ENCODE assay signal across 14 cellular contexts in the genomic region with DNA sequence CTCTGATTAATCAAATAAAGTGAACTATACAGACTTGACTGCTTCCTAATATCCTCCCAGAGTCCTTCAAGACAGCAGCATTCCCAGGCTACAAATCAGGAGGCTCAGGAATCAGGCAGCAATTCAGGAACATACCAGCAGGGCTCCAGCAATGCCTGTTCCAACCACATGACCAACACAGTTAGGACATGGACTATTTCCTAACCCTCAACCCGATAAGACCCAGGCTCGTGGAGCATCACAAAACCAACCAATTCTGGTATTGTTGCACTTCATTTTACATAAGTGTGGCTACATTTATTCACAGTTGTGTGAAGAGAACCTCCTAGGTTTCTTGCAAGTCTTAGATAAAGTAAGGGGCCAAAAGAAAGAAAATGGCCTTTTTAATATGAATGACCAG.
DNase-seq lines count a peak whose midpoint lies in the region; ATAC-seq, FAIRE-seq and TF ChIP-seq lines count a peak whose summit lies in the region.
"Had no signal": no experiment of that assay in that cellular context is flagged by ENCODE, and none has a peak within 500 bp of the region (broad histone marks: within the 10 kb centered on the region; RNA-seq: fewer than 3 reads in every experiment).

No MANE protein-coding gene starts in this region.

- no peaks in the 10 kb centered on the region for H3K4me1 Mint-ChIP-seq in neural crest cell

- H3K9me3 ChIP-seq in IMR-90 (ENCODE audit: control insufficient read depth, insufficient read depth, low read length) (no peaks in the 10 kb centered on the region), endothelial cell of umbilical vein (replicated peaks; ENCODE audit: control insufficient read depth, insufficient read depth, low read length) (no peaks in the 10 kb centered on the region)
- H3K9me3 ChIP-seq: colonic mucosa had no signal

- H3K9me1 ChIP-seq in IMR-90 (ENCODE audit: insufficient read depth, low read length), result no peaks in the 10 kb centered on the region
- H3K9me1 ChIP-seq in endothelial cell of umbilical vein (replicated peaks; ENCODE audit: control insufficient read depth, extremely low read depth, insufficient read depth, low read length), result no peaks in the 10 kb centered on the region

- no CpG with 5 or more reads among the region's 2 CpGs for WGBS in IMR-90 (ENCODE audit: extremely low coverage in 2 of 2, insufficient read length in 1 of 2), 2 experiments

- TF ChIP-seq CTCF in IMR-90 (conservative IDR thresholded peaks at IDR 0.05; ENCODE audit: low read depth, low read length) (peak; percentile 17; the same call in 1 of the 2 replicates), endothelial cell of umbilical vein (IDR thresholded peaks at IDR 0.05; ENCODE audit: extremely low read depth in 1 of 2, insufficient read depth in 1 of 2, low read depth in 1 of 2, low read length in 2 of 2) (peak; percentile 10 to 11), neural crest cell (conservative IDR thresholded peaks at IDR 0.05) (peak; percentile 44)

- no peak overlapping the region for H4K8ac ChIP-seq in IMR-90 (ENCODE audit: low read depth in 2 of 2, low read length in 2 of 2)

- no peak overlapping the region for H3K14ac ChIP-seq in IMR-90 (replicated peaks; ENCODE audit: low read depth, low read length)

- FAIRE-seq in endothelial cell of umbilical vein (lab: Jason Lieb, UNC), result no peak
- FAIRE-seq: frontal cortex had no signal

- H2BK120ac ChIP-seq in IMR-90 (ENCODE audit: low read depth, low read length), result no peak overlapping the region

- H3K18ac ChIP-seq in IMR-90 (ENCODE audit: low read depth, low read length), result no peak overlapping the region

- H3K56ac ChIP-seq in IMR-90 (ENCODE audit: extremely low read depth, insufficient read depth, low read length), result no peak overlapping the region

- CTCF ChIA-PET in IMR-90 (lab: Yijun Ruan, JAX), result no interaction called here
- CTCF ChIA-PET in endothelial cell of umbilical vein (lab: Charles Lee), result no interaction called here

- no peak overlapping the region for H3K4me3 ChIP-seq in IMR-90 (ENCODE audit: insufficient read depth, low read depth, low read length)
- no peak overlapping the region for H3K4me3 ChIP-seq in endothelial cell of umbilical vein (replicated peaks in 1 of 3; ENCODE audit: insufficient read depth in 1 of 3, low read depth in 1 of 3, low read length in 3 of 3)
- H3K4me3 ChIP-seq: colonic mucosa had no signal

- TF ChIP-seq POLR2A in IMR-90 (IDR thresholded peaks at IDR 0.05; ENCODE audit: low read depth, low read length), result no peak
- TF ChIP-seq POLR2A in endothelial cell of umbilical vein (IDR thresholded peaks at IDR 0.05; ENCODE audit: low read depth, low read length), result no peak

- H3K27me3 Mint-ChIP-seq in neural crest cell (ENCODE audit: low read depth), result no peaks in the 10 kb centered on the region

- no peaks in the 10 kb centered on the region for H3K9me3 Mint-ChIP-seq in neural crest cell

- intact Hi-C loops in IMR-90 (cut with micrococcal nuclease), result no loop called here
- intact Hi-C loops in endothelial cell of umbilical vein (cut with micrococcal nuclease), result no loop called here

- no peak overlapping the region for H3K9ac ChIP-seq in IMR-90 (ENCODE audit: low read depth, low read length)
- no peak overlapping the region for H3K9ac ChIP-seq in endothelial cell of umbilical vein (replicated peaks; ENCODE audit: extremely low read depth, insufficient read depth, low read length)

- no peak overlapping the region for H2AK5ac ChIP-seq in IMR-90 (ENCODE audit: low read depth, low read length)

- H3K79me2 ChIP-seq in endothelial cell of umbilical vein (ENCODE audit: control insufficient read depth, insufficient read depth, low read length), result no peaks in the 10 kb centered on the region

- H2BK5ac ChIP-seq in IMR-90 (ENCODE audit: low read depth, low read length, poor library complexity, severe bottlenecking), result no peak overlapping the region

- dilution Hi-C loops in IMR-90 (cut with HindIII; ENCODE audit: low sequenced_read_pairs, unreplicated experiment), result no loop called here
- dilution Hi-C loops in endothelial cell of umbilical vein (cut with MboI; ENCODE audit: extremely low pct_ligation_motif_present, low sequenced_read_pairs), result no loop called here

- H4K91ac ChIP-seq in IMR-90 (ENCODE audit: insufficient read depth, low read depth, low read length), result no peak overlapping the region

- H2BK15ac ChIP-seq in IMR-90 (ENCODE audit: low read depth, low read length), result no peak overlapping the region

- no peak overlapping the region for H3K23ac ChIP-seq in IMR-90 (ENCODE audit: low read depth, low read length)

- H3K36me3 Mint-ChIP-seq in neural crest cell (ENCODE audit: low read depth), result no peaks in the 10 kb centered on the region

- POLR2A ChIA-PET in IMR-90 (lab: Charles Lee; ENCODE audit: unreplicated experiment) (no interaction called here), endothelial cell of umbilical vein (lab: Charles Lee) (no interaction called here)

- H3K36me3 ChIP-seq in IMR-90 (ENCODE audit: control insufficient read depth, insufficient read depth, low read length), result no peaks in the 10 kb centered on the region
- no peaks in the 10 kb centered on the region for H3K36me3 ChIP-seq in endothelial cell of umbilical vein (ENCODE audit: control insufficient read depth in 2 of 2, extremely low read depth in 1 of 2, insufficient read depth in 2 of 2, low read length in 2 of 2)
- H3K36me3 ChIP-seq: colonic mucosa had no signal

- no peaks in the 10 kb centered on the region for H3K79me1 ChIP-seq in IMR-90 (ENCODE audit: low read depth in 1 of 2, low read length in 2 of 2)

- in situ Hi-C loops in IMR-90 (cut with MboI; ENCODE audit: low sequenced_read_pairs), result no loop called here

- H3K27me3 ChIP-seq in IMR-90 (ENCODE audit: control insufficient read depth, insufficient read depth, low read length) (no peaks in the 10 kb centered on the region), endothelial cell of umbilical vein (ENCODE audit: control insufficient read depth in 2 of 2, insufficient read depth in 2 of 2, low read length in 2 of 2) (no peaks in the 10 kb centered on the region)
- H3K27me3 ChIP-seq: colonic mucosa had no signal

- H2BK20ac ChIP-seq in IMR-90 (ENCODE audit: low read depth, low read length), result no peak overlapping the region

- H2AFZ ChIP-seq in IMR-90 (replicated peaks; ENCODE audit: low read length, poor library complexity) (no peak overlapping the region), endothelial cell of umbilical vein (ENCODE audit: low read depth, low read length) (no peak overlapping the region)

- ATAC-seq in IMR-90 (ENCODE audit: low read depth), result peak; percentile 32; the same call in 1 of the 2 replicates
- no peak for ATAC-seq in left lobe of liver
- ATAC-seq: left ventricle myocardium superior had no signal

- no peak overlapping the region for H3K27ac Mint-ChIP-seq in neural crest cell (ENCODE audit: unreplicated experiment)

- DNase-seq in ELR (ENCODE audit: low read depth), result peak; percentile 19
- DNase-seq in IMR-90, result no peak
- DNase-seq in endothelial cell of umbilical vein (ENCODE audit: low read depth, low spot score), result no peak
- no peak for DNase-seq in neural crest cell (ENCODE audit: low read depth, low spot score)
- DNase-seq in left lobe of liver (ENCODE audit: low spot score), result no peak
- DNase-seq in activated T-cell treated with anti-CD3 and anti-CD28 coated beads, Interleukin-2, amount 50 U/mL, for 1 hour, result no peak
- no peak for DNase-seq in inferior parietal cortex (ENCODE audit: extremely low spot score)
- no peak for DNase-seq in activated effector memory CD4-positive, alpha-beta T cell treated with anti-CD3 and anti-CD28 coated beads, Interleukin-2, amount 50 U/mL, for 16 hours
- DNase-seq: activated naive CD4-positive, alpha-beta T cell treated with anti-CD3 and anti-CD28 coated beads, Interleukin-2, amount 50 U/mL, for 16 hours; colonic mucosa; left ventricle myocardium superior; MV-4-11; NCI-H510A treated with DMSO at 0.1 percent for 48 hours had no signal

- no peaks in the 10 kb centered on the region for H4K20me1 ChIP-seq in IMR-90 (ENCODE audit: insufficient read depth, low read length)
- H4K20me1 ChIP-seq in endothelial cell of umbilical vein (replicated peaks; ENCODE audit: control insufficient read depth, extremely low read depth, insufficient read depth, low read length), result no peaks in the 10 kb centered on the region

- no peak overlapping the region for H2AK9ac ChIP-seq in IMR-90 (replicated peaks; ENCODE audit: low read depth, low read length, poor library complexity)

- no peak for TF ChIP-seq RAD21 in IMR-90 (IDR thresholded peaks at IDR 0.05; ENCODE audit: low read length)

- H3K4ac ChIP-seq in IMR-90 (ENCODE audit: low read depth, low read length), result no peak overlapping the region

- H3K4me3 Mint-ChIP-seq in neural crest cell, result no peak overlapping the region

- no peak overlapping the region for H4K5ac ChIP-seq in IMR-90 (ENCODE audit: low read depth, low read length)

- BruUV-seq in IMR-90 (replicated peaks; lab: Mats Ljungman, UMichigan), result no TSS peak
- BruUV-seq in endothelial cell of umbilical vein (replicated peaks; lab: Mats Ljungman, UMichigan), result no TSS peak

- no peak overlapping the region for H3K27ac ChIP-seq in IMR-90 (ENCODE audit: insufficient read depth, low read length)
- H3K27ac ChIP-seq in endothelial cell of umbilical vein (ENCODE audit: insufficient read depth, low read depth, low read length), result no peak overlapping the region
- H3K27ac ChIP-seq: colonic mucosa had no signal

- no peaks in the 10 kb centered on the region for H3K4me1 ChIP-seq in IMR-90 (ENCODE audit: control insufficient read depth, insufficient read depth, low read length)
- no peaks in the 10 kb centered on the region for H3K4me1 ChIP-seq in endothelial cell of umbilical vein (ENCODE audit: control insufficient read depth, extremely low read depth, insufficient read depth, low read length)
- H3K4me1 ChIP-seq: colonic mucosa had no signal

- H3K4me2 ChIP-seq in IMR-90 (ENCODE audit: low read depth, low read length) (no peak overlapping the region), endothelial cell of umbilical vein (ENCODE audit: insufficient read depth, low read length) (no peak overlapping the region)

TF ChIP-seq in IMR-90, 13 proteins besides CTCF, POLR2A, EP300 and RAD21 (continues in another document):
- TF ChIP-seq CHD1 (IDR thresholded peaks at IDR 0.05; ENCODE audit: low read depth, low read length) (no peak), BHLHE40 (IDR thresholded peaks at IDR 0.05; ENCODE audit: low read depth, low read length) (no peak)

TF ChIP-seq in endothelial cell of umbilical vein, 7 proteins besides CTCF, POLR2A, EP300 and RAD21 (continues in another document):
- no peak for TF ChIP-seq POLR2AphosphoS5 (IDR thresholded peaks at IDR 0.05; ENCODE audit: insufficient read depth, low read depth, low read length)
- no peak for TF ChIP-seq MYC (IDR thresholded peaks at IDR 0.05; ENCODE audit: low read depth, low read length)
- TF ChIP-seq EZH2 (IDR thresholded peaks at IDR 0.05; ENCODE audit: borderline replicate concordance, low read depth, low read length, severe bottlenecking), result no peak
- no peak for TF ChIP-seq MAX (IDR thresholded peaks at IDR 0.05; ENCODE audit: insufficient read depth, insufficient read length)
- TF ChIP-seq JUN (IDR thresholded peaks at IDR 0.05; ENCODE audit: borderline replicate concordance, insufficient read depth, insufficient read length, low read depth), result no peak
